3 cellular contexts compared by ENCODE assay signal in the genomic region with DNA sequence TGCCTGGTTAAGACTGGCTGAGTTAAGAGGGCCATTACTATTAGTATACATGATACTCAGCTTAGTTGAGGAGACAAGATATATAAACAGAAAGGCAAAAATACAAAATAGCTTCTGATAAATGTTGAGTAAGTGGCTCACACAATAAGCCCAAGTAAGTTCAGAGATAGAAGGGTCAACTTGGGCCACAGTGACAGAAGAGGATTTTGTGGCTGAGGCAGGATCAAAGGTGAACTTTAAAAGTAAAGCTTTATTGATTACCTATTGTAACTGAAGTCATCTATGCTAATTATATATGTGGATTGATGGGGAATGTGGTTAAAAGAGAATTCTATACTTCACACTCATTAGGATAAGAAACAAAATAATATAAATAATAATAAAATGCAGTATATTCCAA.
TF ChIP-seq lines count a peak whose summit lies in the region.

No MANE protein-coding gene starts in this region.

TF ChIP-seq in WTC11, 78 proteins besides CTCF, POLR2A, EP300 and RAD21 (continued from another document and continues in another):
- TF ChIP-seq PREB (CRISPR knock-in tag; IDR thresholded peaks at IDR 0.05; ENCODE audit: borderline replicate concordance) = no peak
- TF ChIP-seq FOXJ3 (CRISPR knock-in tag; IDR thresholded peaks at IDR 0.05; ENCODE audit: borderline replicate concordance) = no peak
- TF ChIP-seq, protein P1, sequence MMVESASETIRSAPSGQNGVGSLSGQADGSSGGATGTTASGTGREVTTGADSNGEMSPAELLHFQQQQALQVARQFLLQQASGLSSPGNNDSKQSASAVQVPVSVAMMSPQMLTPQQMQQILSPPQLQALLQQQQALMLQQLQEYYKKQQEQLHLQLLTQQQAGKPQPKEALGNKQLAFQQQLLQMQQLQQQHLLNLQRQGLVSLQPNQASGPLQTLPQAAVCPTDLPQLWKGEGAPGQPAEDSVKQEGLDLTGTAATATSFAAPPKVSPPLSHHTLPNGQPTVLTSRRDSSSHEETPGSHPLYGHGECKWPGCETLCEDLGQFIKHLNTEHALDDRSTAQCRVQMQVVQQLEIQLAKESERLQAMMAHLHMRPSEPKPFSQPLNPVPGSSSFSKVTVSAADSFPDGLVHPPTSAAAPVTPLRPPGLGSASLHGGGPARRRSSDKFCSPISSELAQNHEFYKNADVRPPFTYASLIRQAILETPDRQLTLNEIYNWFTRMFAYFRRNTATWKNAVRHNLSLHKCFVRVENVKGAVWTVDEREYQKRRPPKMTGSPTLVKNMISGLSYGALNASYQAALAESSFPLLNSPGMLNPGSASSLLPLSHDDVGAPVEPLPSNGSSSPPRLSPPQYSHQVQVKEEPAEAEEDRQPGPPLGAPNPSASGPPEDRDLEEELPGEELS (CRISPR knock-in tag; IDR thresholded peaks at IDR 0.05) = no peak
- TF ChIP-seq RORB (CRISPR knock-in tag; IDR thresholded peaks at IDR 0.05) = no peak
- TF ChIP-seq, protein P2, sequence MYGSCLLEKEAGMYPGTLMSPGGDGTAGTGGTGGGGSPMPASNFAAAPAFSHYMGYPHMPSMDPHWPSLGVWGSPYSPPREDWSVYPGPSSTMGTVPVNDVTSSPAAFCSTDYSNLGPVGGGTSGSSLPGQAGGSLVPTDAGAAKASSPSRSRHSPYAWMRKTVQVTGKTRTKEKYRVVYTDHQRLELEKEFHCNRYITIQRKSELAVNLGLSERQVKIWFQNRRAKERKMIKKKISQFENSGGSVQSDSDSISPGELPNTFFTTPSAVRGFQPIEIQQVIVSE (CRISPR knock-in tag; IDR thresholded peaks at IDR 0.05; ENCODE audit: borderline replicate concordance) = no peak
- no peak for TF ChIP-seq IRF2 (CRISPR knock-in tag; IDR thresholded peaks at IDR 0.05; ENCODE audit: borderline replicate concordance, low read depth)
- TF ChIP-seq, protein P3, sequence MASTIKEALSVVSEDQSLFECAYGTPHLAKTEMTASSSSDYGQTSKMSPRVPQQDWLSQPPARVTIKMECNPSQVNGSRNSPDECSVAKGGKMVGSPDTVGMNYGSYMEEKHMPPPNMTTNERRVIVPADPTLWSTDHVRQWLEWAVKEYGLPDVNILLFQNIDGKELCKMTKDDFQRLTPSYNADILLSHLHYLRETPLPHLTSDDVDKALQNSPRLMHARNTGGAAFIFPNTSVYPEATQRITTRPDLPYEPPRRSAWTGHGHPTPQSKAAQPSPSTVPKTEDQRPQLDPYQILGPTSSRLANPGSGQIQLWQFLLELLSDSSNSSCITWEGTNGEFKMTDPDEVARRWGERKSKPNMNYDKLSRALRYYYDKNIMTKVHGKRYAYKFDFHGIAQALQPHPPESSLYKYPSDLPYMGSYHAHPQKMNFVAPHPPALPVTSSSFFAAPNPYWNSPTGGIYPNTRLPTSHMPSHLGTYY (CRISPR knock-in tag; IDR thresholded peaks at IDR 0.05) = no peak
- no peak for TF ChIP-seq OVOL2 (CRISPR knock-in tag; IDR thresholded peaks at IDR 0.05; ENCODE audit: borderline replicate concordance)
- no peak for TF ChIP-seq FOXK1 (CRISPR knock-in tag; IDR thresholded peaks at IDR 0.05)
- TF ChIP-seq CREB1 (CRISPR knock-in tag; IDR thresholded peaks at IDR 0.05) = no peak
- no peak for TF ChIP-seq ZNF121 (CRISPR knock-in tag; IDR thresholded peaks at IDR 0.05)

TF ChIP-seq in endothelial cell of umbilical vein, 7 proteins besides CTCF, POLR2A, EP300 and RAD21 (continued from another document):
- TF ChIP-seq GATA2 (IDR thresholded peaks at IDR 0.05; ENCODE audit: insufficient read depth, insufficient read length, low read depth, low read length) = no peak
- TF ChIP-seq FOS (IDR thresholded peaks at IDR 0.05; ENCODE audit: borderline replicate concordance, insufficient read depth, low read length) = no peak
- TF ChIP-seq MYC (IDR thresholded peaks at IDR 0.05; ENCODE audit: low read depth, low read length) = no peak
- no peak for TF ChIP-seq POLR2AphosphoS5 (IDR thresholded peaks at IDR 0.05; ENCODE audit: insufficient read depth, low read depth, low read length)
- TF ChIP-seq, protein P4, sequence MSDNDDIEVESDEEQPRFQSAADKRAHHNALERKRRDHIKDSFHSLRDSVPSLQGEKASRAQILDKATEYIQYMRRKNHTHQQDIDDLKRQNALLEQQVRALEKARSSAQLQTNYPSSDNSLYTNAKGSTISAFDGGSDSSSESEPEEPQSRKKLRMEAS (IDR thresholded peaks at IDR 0.05; ENCODE audit: insufficient read depth, insufficient read length) = no peak

TF ChIP-seq in HepG2, 621 proteins besides CTCF, POLR2A, EP300 and RAD21 (continues in another document):
- TF ChIP-seq, protein P5, sequence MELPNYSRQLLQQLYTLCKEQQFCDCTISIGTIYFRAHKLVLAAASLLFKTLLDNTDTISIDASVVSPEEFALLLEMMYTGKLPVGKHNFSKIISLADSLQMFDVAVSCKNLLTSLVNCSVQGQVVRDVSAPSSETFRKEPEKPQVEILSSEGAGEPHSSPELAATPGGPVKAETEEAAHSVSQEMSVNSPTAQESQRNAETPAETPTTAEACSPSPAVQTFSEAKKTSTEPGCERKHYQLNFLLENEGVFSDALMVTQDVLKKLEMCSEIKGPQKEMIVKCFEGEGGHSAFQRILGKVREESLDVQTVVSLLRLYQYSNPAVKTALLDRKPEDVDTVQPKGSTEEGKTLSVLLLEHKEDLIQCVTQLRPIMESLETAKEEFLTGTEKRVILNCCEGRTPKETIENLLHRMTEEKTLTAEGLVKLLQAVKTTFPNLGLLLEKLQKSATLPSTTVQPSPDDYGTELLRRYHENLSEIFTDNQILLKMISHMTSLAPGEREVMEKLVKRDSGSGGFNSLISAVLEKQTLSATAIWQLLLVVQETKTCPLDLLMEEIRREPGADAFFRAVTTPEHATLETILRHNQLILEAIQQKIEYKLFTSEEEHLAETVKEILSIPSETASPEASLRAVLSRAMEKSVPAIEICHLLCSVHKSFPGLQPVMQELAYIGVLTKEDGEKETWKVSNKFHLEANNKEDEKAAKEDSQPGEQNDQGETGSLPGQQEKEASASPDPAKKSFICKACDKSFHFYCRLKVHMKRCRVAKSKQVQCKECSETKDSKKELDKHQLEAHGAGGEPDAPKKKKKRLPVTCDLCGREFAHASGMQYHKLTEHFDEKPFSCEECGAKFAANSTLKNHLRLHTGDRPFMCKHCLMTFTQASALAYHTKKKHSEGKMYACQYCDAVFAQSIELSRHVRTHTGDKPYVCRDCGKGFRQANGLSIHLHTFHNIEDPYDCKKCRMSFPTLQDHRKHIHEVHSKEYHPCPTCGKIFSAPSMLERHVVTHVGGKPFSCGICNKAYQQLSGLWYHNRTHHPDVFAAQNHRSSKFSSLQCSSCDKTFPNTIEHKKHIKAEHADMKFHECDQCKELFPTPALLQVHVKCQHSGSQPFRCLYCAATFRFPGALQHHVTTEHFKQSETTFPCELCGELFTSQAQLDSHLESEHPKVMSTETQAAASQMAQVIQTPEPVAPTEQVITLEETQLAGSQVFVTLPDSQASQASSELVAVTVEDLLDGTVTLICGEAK (IDR thresholded peaks at IDR 0.05) = peak; percentile 31; the same call in 1 of the 2 replicates
- TF ChIP-seq, protein P5 (CRISPR knock-in tag; IDR thresholded peaks at IDR 0.05) = no peak; the same call in 1 of the 2 replicates
- TF ChIP-seq ZMYM4 (CRISPR knock-in tag; IDR thresholded peaks at IDR 0.05) = peak; percentile 51; the same call in 1 of the 2 replicates
- TF ChIP-seq NR2F1 (CRISPR knock-in tag; IDR thresholded peaks at IDR 0.05) = 0 out of 4 replicates have a peak, but pooled peaks of 1 of the 2 experiments have one; percentile 19
- TF ChIP-seq HNF4A (CRISPR knock-in tag; IDR thresholded peaks at IDR 0.05) = peak; percentile 64
- TF ChIP-seq NR2F6 (IDR thresholded peaks at IDR 0.05) = peak; percentile 41
- no peak for TF ChIP-seq NR2F6 (CRISPR knock-in tag; IDR thresholded peaks at IDR 0.05)
- TF ChIP-seq ZSCAN25 (CRISPR knock-in tag; IDR thresholded peaks at IDR 0.05) = no peak
- peak; percentile 81 for TF ChIP-seq RXRB (CRISPR knock-in tag; IDR thresholded peaks at IDR 0.05; ENCODE audit: borderline replicate concordance)
- peak; percentile 38; the same call in 1 of the 2 replicates for TF ChIP-seq ARID5B (CRISPR knock-in tag; IDR thresholded peaks at IDR 0.05)
- TF ChIP-seq SOX6 (IDR thresholded peaks at IDR 0.05) = no peak
- peak; percentile 67 for TF ChIP-seq SOX6 (CRISPR knock-in tag; IDR thresholded peaks at IDR 0.05)
- TF ChIP-seq SNAI1 (CRISPR knock-in tag; IDR thresholded peaks at IDR 0.05; ENCODE audit: borderline replicate concordance) = no peak
- TF ChIP-seq THRA (CRISPR knock-in tag; IDR thresholded peaks at IDR 0.05; ENCODE audit: borderline replicate concordance) = peak; percentile 97
- no peak for TF ChIP-seq ZNF331 (CRISPR knock-in tag; IDR thresholded peaks at IDR 0.05)
- TF ChIP-seq ONECUT2 (CRISPR knock-in tag; IDR thresholded peaks at IDR 0.05) = peak; percentile 71
- TF ChIP-seq SOX5 (CRISPR knock-in tag; IDR thresholded peaks at IDR 0.05; ENCODE audit: borderline replicate concordance) = peak; percentile 44; the same call in 1 of the 2 replicates
- TF ChIP-seq HNF4G (IDR thresholded peaks at IDR 0.05; ENCODE audit: borderline replicate concordance, low read depth, low read length) = peak; percentile 71
- TF ChIP-seq HNF4G (CRISPR knock-in tag; IDR thresholded peaks at IDR 0.05; ENCODE audit: borderline replicate concordance, low read depth) = no peak
- 0 out of 2 replicates have a peak, but pooled peaks have one; percentile 27 for TF ChIP-seq NCOA1 (CRISPR knock-in tag; IDR thresholded peaks at IDR 0.05)
